In genomic region chr5:74649421-74649973, GRCh38 we compare ENCODE assay signal across 13 cellular contexts. TPM values are rescaled to one million over a fixed set of nuclear protein-coding genes. Genes with fewer than 3 reads are reported as not detected.
DNase-seq lines count a peak whose midpoint lies in the region; FAIRE-seq and TF ChIP-seq lines count a peak whose summit lies in the region.
"Had no signal": no experiment of that assay in that cellular context is flagged by ENCODE, and none has a peak within 500 bp of the region (broad histone marks: within the 10 kb centered on the region; RNA-seq: fewer than 3 reads in every experiment).

No MANE protein-coding gene starts in this region.

- H3K4me3 Mint-ChIP-seq in astrocyte (ENCODE audit: unreplicated experiment) (no peak overlapping the region), progenitor cell of endocrine pancreas (ENCODE audit: low read depth) (peak overlapping the region; percentile 11)
- H3K4me3 Mint-ChIP-seq: H9 had no signal

- H3K36me3 Mint-ChIP-seq in astrocyte (ENCODE audit: low read depth, unreplicated experiment) (no peaks in the 10 kb centered on the region), progenitor cell of endocrine pancreas (ENCODE audit: insufficient read depth) (no peaks in the 10 kb centered on the region)

- H3K27ac Mint-ChIP-seq in astrocyte (ENCODE audit: unreplicated experiment): peak overlapping the region; percentile 43
- peak overlapping the region; percentile 86 for H3K27ac Mint-ChIP-seq in progenitor cell of endocrine pancreas
- H3K27ac Mint-ChIP-seq: H9 had no signal

- H3K27me3 ChIP-seq in astrocyte (ENCODE audit: insufficient read depth, low read length): no peaks in the 10 kb centered on the region
- no peaks in the 10 kb centered on the region for H3K27me3 ChIP-seq in tibial artery
- H3K27me3 ChIP-seq: Peyer's patch had no signal

- FAIRE-seq in astrocyte (lab: Jason Lieb, UNC): peak; percentile 64

- peaks cover 3% of the 10 kb centered on the region for H3K9me3 Mint-ChIP-seq in astrocyte (ENCODE audit: unreplicated experiment)
- H3K9me3 Mint-ChIP-seq in progenitor cell of endocrine pancreas (ENCODE audit: low read depth): no peaks in the 10 kb centered on the region
- H3K9me3 Mint-ChIP-seq: H9 had no signal

- no peak overlapping the region for H3K9ac ChIP-seq in astrocyte (ENCODE audit: low read length)

- no peak overlapping the region for H3K4me3 ChIP-seq in astrocyte (ENCODE audit: insufficient read depth, low read depth, low read length)
- no peak overlapping the region for H3K4me3 ChIP-seq in tibial artery
- H3K4me3 ChIP-seq: K562, Peyer's patch had no signal

- H3K36me3 ChIP-seq in astrocyte (ENCODE audit: insufficient read depth, low read length) (no peaks in the 10 kb centered on the region), tibial artery (no peaks in the 10 kb centered on the region)
- H3K36me3 ChIP-seq: Peyer's patch had no signal

- H3K4me1 ChIP-seq in astrocyte (ENCODE audit: insufficient read depth, low read length) (peaks cover 12% of the 10 kb centered on the region), tibial artery (peaks cover 0 to 9% (median 3%) of the 10 kb centered on the region in 4 donors)
- H3K4me1 ChIP-seq: Peyer's patch had no signal

- TF ChIP-seq CTCF in astrocyte (IDR thresholded peaks at IDR 0.05; ENCODE audit: insufficient read depth, low read depth, low read length) (no peak), progenitor cell of endocrine pancreas (IDR thresholded peaks at IDR 0.05; ENCODE audit: unreplicated experiment) (no peak), tibial artery (IDR thresholded peaks at IDR 0.05) (no peak)

- H3K27ac ChIP-seq in astrocyte (ENCODE audit: low read depth, low read length): no peak overlapping the region
- H3K27ac ChIP-seq in tibial artery: no peak overlapping the region
- H3K27ac ChIP-seq: Peyer's patch had no signal

- H3K27me3 Mint-ChIP-seq in astrocyte (ENCODE audit: low read depth, unreplicated experiment) (no peaks in the 10 kb centered on the region), progenitor cell of endocrine pancreas (peaks cover 1% of the 10 kb centered on the region)

- H4K20me1 ChIP-seq in astrocyte (ENCODE audit: insufficient read depth, low read length): no peaks in the 10 kb centered on the region

- H3K4me1 Mint-ChIP-seq in astrocyte (ENCODE audit: low read depth, unreplicated experiment): peaks cover 24% of the 10 kb centered on the region
- peaks cover 51% of the 10 kb centered on the region for H3K4me1 Mint-ChIP-seq in progenitor cell of endocrine pancreas (ENCODE audit: low read depth)

- H3K9me3 ChIP-seq in astrocyte (ENCODE audit: insufficient read depth, low read depth, low read length) (no peaks in the 10 kb centered on the region), tibial artery (no peaks in the 10 kb centered on the region)
- H3K9me3 ChIP-seq: Peyer's patch had no signal

- no peak overlapping the region for H2AFZ ChIP-seq in astrocyte (ENCODE audit: low read depth, low read length)

- intact Hi-C loops in tibial artery (cut with DNase I; ENCODE audit: low total_unique reads): loop anchor here (10.0 kb wide), 1 partner anchor 615 kb away; no protein-coding TSS in a partner anchor

- peak overlapping the region; percentile 71 for H3K4me2 ChIP-seq in astrocyte (ENCODE audit: low read length)

- DNase-seq in NCI-H226: peak; percentile 70
- peak; percentile 64 for DNase-seq in astrocyte (ENCODE audit: low read depth)
- peak; percentile 49 for DNase-seq in mucosa of gallbladder (ENCODE audit: low spot score)
- DNase-seq in progenitor cell of endocrine pancreas (ENCODE audit: low spot score, unreplicated experiment): no peak
- DNase-seq in Ammon's horn (ENCODE audit: low spot score): no peak
- no peak for DNase-seq in RPMI8226
- no peak for DNase-seq in tibial artery
- DNase-seq: GF-D8, H9, NCI-H2081 treated with DMSO at 0.1 percent for 48 hours, Peyer's patch, Right ventricle myocardium superior had no signal

- H3K79me2 ChIP-seq in astrocyte (ENCODE audit: insufficient read depth, low read length): no peaks in the 10 kb centered on the region

RNA-seq across cellular contexts. Expression of gene ENC1, which starts 9.0 kb away (rescaled TPM):
- 363 and 389 TPM in 2 replicates for total RNA-seq in astrocyte
- 36.0 TPM for total RNA-seq in mucosa of gallbladder
- total RNA-seq in progenitor cell of endocrine pancreas: 71.7 and 78.7 TPM in 2 replicates

RNA-seq across cellular contexts. Expression of gene HEXB, which starts 35.5 kb away (rescaled TPM):
- total RNA-seq in astrocyte (96.3 and 99.3 TPM in 2 replicates), mucosa of gallbladder (175 TPM), progenitor cell of endocrine pancreas (59.9 and 61.4 TPM in 2 replicates)

Comparison
In these comparisons a context has a peak if more than half of its experiments do, and no peak if none do; other contexts are left out.
1. DNase-seq: peak in NCI-H226 (single experiment), astrocyte (single experiment) and mucosa of gallbladder (single experiment); none in progenitor cell of endocrine pancreas (single experiment), Ammon's horn (single experiment), RPMI8226 (single experiment) and tibial artery (0 of 2).